In the genomic region with DNA sequence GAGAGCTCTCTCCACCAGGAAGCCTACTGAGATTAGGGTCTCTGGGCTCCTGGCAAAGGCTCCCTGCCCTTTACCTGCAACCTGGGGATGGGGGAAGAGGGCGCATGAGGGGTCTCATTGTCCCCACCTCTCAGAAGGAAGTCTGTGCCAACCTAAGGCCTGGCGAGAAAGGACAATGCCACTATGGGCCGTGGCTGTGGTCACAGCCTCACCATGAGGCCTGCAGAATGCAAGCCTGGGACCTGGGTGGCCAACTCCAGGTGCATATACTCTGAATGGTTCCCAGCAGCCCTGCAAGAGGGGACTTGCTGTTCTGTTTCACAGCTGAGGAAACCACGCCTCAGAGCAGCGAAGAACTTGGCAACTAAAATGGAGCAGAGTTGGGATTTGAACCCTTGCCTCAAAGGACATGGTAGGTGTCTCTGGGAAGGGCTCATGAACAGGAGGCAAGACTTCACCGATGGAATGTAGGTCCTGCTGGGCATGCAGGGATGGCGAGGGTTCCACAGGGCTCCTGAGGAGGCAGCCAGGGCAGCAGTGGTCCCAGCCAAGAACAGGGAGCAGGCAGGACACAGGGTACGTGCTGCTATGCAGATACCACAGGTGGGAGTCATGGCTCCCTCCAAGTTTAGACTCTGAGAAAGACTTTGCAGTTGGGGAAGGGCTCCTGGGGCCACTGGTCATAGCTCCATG, we compare ENCODE assay signal across 1 cellular context.
TF ChIP-seq lines count a peak whose summit lies in the region.

No MANE protein-coding gene starts in this region.

TF ChIP-seq in HepG2, 621 proteins besides CTCF, POLR2A, EP300 and RAD21:
- TF ChIP-seq, protein P1, sequence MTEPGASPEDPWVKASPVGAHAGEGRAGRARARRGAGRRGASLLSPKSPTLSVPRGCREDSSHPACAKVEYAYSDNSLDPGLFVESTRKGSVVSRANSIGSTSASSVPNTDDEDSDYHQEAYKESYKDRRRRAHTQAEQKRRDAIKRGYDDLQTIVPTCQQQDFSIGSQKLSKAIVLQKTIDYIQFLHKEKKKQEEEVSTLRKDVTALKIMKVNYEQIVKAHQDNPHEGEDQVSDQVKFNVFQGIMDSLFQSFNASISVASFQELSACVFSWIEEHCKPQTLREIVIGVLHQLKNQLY (CRISPR knock-in tag; IDR thresholded peaks at IDR 0.05) = no peak
- no peak for TF ChIP-seq ELF1 (CRISPR knock-in tag; IDR thresholded peaks at IDR 0.05)
- no peak for TF ChIP-seq ZNF816 (CRISPR knock-in tag; IDR thresholded peaks at IDR 0.05; ENCODE audit: borderline replicate concordance)
- TF ChIP-seq YEATS2 (CRISPR knock-in tag; IDR thresholded peaks at IDR 0.05; ENCODE audit: borderline replicate concordance) = no peak
- TF ChIP-seq, protein P2, sequence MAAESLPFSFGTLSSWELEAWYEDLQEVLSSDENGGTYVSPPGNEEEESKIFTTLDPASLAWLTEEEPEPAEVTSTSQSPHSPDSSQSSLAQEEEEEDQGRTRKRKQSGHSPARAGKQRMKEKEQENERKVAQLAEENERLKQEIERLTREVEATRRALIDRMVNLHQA (CRISPR knock-in tag; IDR thresholded peaks at IDR 0.05) = no peak
- TF ChIP-seq MXI1 (IDR thresholded peaks at IDR 0.05; ENCODE audit: borderline replicate concordance, low read depth, low read length) = no peak
- TF ChIP-seq RFXANK (CRISPR knock-in tag; IDR thresholded peaks at IDR 0.05) = no peak
- no peak for TF ChIP-seq SIN3A (IDR thresholded peaks at IDR 0.05; ENCODE audit: borderline replicate concordance, low read depth, low read length)
- no peak for TF ChIP-seq NCOA1 (CRISPR knock-in tag; IDR thresholded peaks at IDR 0.05)
- TF ChIP-seq REXO4 (CRISPR knock-in tag; IDR thresholded peaks at IDR 0.05; ENCODE audit: borderline replicate concordance) = no peak
- no peak for TF ChIP-seq RBAK (CRISPR knock-in tag; IDR thresholded peaks at IDR 0.05)
- TF ChIP-seq, protein P3, sequence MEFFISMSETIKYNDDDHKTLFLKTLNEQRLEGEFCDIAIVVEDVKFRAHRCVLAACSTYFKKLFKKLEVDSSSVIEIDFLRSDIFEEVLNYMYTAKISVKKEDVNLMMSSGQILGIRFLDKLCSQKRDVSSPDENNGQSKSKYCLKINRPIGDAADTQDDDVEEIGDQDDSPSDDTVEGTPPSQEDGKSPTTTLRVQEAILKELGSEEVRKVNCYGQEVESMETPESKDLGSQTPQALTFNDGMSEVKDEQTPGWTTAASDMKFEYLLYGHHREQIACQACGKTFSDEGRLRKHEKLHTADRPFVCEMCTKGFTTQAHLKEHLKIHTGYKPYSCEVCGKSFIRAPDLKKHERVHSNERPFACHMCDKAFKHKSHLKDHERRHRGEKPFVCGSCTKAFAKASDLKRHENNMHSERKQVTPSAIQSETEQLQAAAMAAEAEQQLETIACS (CRISPR knock-in tag; IDR thresholded peaks at IDR 0.05) = no peak
